In genomic region chr1:1435911-1436633, GRCh38 we compare ENCODE assay signal across 8 cellular contexts. TPM values are rescaled to one million over a fixed set of nuclear protein-coding genes. Genes with fewer than 3 reads are reported as not detected.
DNase-seq lines count a peak whose midpoint lies in the region; ATAC-seq, FAIRE-seq and TF ChIP-seq lines count a peak whose summit lies in the region.

No MANE protein-coding gene starts in this region.

- H3K4me1 ChIP-seq in Caco-2, result peaks cover 59% of the 10 kb centered on the region
- peaks cover 63 to 68% of the 10 kb centered on the region in 2 experiments for H3K4me1 ChIP-seq in trophoblast cell (ENCODE audit: control insufficient read depth in 1 of 2, insufficient read depth in 2 of 2, low read length in 2 of 2)

- H3K36me3 ChIP-seq in Caco-2 (ENCODE audit: control insufficient read depth, insufficient read depth, low read length), result no peaks in the 10 kb centered on the region
- H3K36me3 ChIP-seq in trophoblast cell (ENCODE audit: control insufficient read depth in 1 of 2, insufficient read depth in 2 of 2, low read length in 2 of 2), result peaks cover 20 to 23% of the 10 kb centered on the region in 2 experiments

- H2AK5ac ChIP-seq in trophoblast cell (ENCODE audit: low read length), result peak overlapping the region; percentile 6

- no peak overlapping the region for H4K12ac ChIP-seq in trophoblast cell (ENCODE audit: low read depth, low read length)

- H4K91ac ChIP-seq in trophoblast cell (ENCODE audit: low read depth, low read length), result peak overlapping the region; percentile 67

- H3K79me2 ChIP-seq in trophoblast cell (ENCODE audit: control insufficient read depth, insufficient read depth, low read length, poor library complexity), result peaks cover 35% of the 10 kb centered on the region

- CTCF ChIA-PET in Caco-2 (lab: Charles Lee), result no interaction called here
- CTCF ChIA-PET in T-cell (lab: Charles Lee), result no interaction called here

- peak overlapping the region; percentile 48 for H4K8ac ChIP-seq in trophoblast cell (ENCODE audit: low read depth, low read length)

- intact Hi-C loops in Caco-2 (cut with micrococcal nuclease; ENCODE audit: unreplicated experiment), result no loop called here

- H3K9me3 ChIP-seq in Caco-2 (no peaks in the 10 kb centered on the region), trophoblast cell (ENCODE audit: insufficient read depth, low read depth, low read length) (peaks cover 2% of the 10 kb centered on the region)

- H3K27ac Mint-ChIP-seq in Caco-2 (ENCODE audit: unreplicated experiment) (no peak overlapping the region), T-cell (no peak overlapping the region)

- no peak for DNase-seq in Caco-2
- no peak for DNase-seq in T-cell
- DNase-seq in frontal cortex (ENCODE audit: low spot score in 2 of 2), result peak; percentile 18 to 44
- DNase-seq in trophoblast cell, result peak; percentile 41 to 63
- DNase-seq in NCI-H748 treated with DMSO at 0.1 percent for 48 hours (lab: John Stamatoyannopoulos, UW), result no peak
- no peak for DNase-seq in activated gamma-delta T cell (lab: John Stamatoyannopoulos, UW)
- no peak for DNase-seq in RCC 7860 (ENCODE audit: low spot score)

- peak overlapping the region; percentile 7 for H3K27ac ChIP-seq in trophoblast cell (ENCODE audit: low read depth, low read length)

- H2BK5ac ChIP-seq in trophoblast cell (ENCODE audit: low read depth, low read length, poor library complexity), result no peak overlapping the region

- H3K27me3 ChIP-seq in Caco-2 (replicated peaks; ENCODE audit: control insufficient read depth, insufficient read depth, low read length) (no peaks in the 10 kb centered on the region), trophoblast cell (ENCODE audit: insufficient read depth, low read length) (no peaks in the 10 kb centered on the region)

- H3K4me1 Mint-ChIP-seq in Caco-2 (ENCODE audit: low read depth, unreplicated experiment) (no peaks in the 10 kb centered on the region), T-cell (peaks cover 0 to 14% (median 9%) of the 10 kb centered on the region in 3 donors)

- H3K4me3 ChIP-seq in Caco-2 (ENCODE audit: low read depth, low read length), result peak overlapping the region; percentile 70
- H3K4me3 ChIP-seq in trophoblast cell (ENCODE audit: low read depth, low read length), result peak overlapping the region; percentile 70

- H3K9me3 Mint-ChIP-seq in Caco-2 (ENCODE audit: unreplicated experiment), result no peaks in the 10 kb centered on the region
- H3K9me3 Mint-ChIP-seq in T-cell, result no peaks in the 10 kb centered on the region

- no peak overlapping the region for H3K23ac ChIP-seq in trophoblast cell (ENCODE audit: low read length)

- POLR2A ChIA-PET in Caco-2 (lab: Charles Lee) (interaction anchor here (0.6 kb wide), 1 partner anchor 37 kb away, joined by 4 read pairs; the partner anchor contains the start of gene CCNL2), T-cell (lab: Charles Lee) (no interaction called here)

- FAIRE-seq in frontal cortex (lab: Jason Lieb, UNC) (no peak), RCC 7860 (lab: Jason Lieb, UNC) (no peak)

- H3K4ac ChIP-seq in trophoblast cell (ENCODE audit: low read depth, low read length), result peak overlapping the region; percentile 85

- H3K27me3 Mint-ChIP-seq in Caco-2 (ENCODE audit: insufficient read depth, unreplicated experiment), result no peaks in the 10 kb centered on the region
- H3K27me3 Mint-ChIP-seq in T-cell, result peaks cover 4 to 40% of the 10 kb centered on the region in 2 donors

- BruUV-seq in Caco-2 (replicated peaks; lab: Mats Ljungman, UMichigan), result TSS peak; percentile 28

- H3K4me3 Mint-ChIP-seq in Caco-2 (ENCODE audit: unreplicated experiment) (peak overlapping the region; percentile 74), T-cell (peak overlapping the region in 2 of 3 donors; percentile 49 to 61)

- H3K18ac ChIP-seq in trophoblast cell (ENCODE audit: low read length), result peak overlapping the region; percentile 28

- peak overlapping the region; percentile 68 for H3K4me2 ChIP-seq in trophoblast cell (ENCODE audit: low read length)

- H2AFZ ChIP-seq in trophoblast cell (ENCODE audit: insufficient read depth, low read length, poor library complexity), result no peak overlapping the region

- ATAC-seq in T-cell (replicated peaks in 1 of 4) (peak in 2 of 4 experiments; percentile 18 to 30), HG03469 (IDR thresholded peaks at IDR 0.05; ENCODE audit: unreplicated experiment) (no peak)

- peak overlapping the region; percentile 67 for H3K9ac ChIP-seq in trophoblast cell (ENCODE audit: low read length)

- peak overlapping the region; percentile 23 for H3K14ac ChIP-seq in trophoblast cell (ENCODE audit: low read length)

- peak overlapping the region; percentile 10 for H2BK120ac ChIP-seq in trophoblast cell (ENCODE audit: insufficient read depth, low read length, poor library complexity)

- no CpG with 5 or more reads among the region's 40 CpGs for WGBS in trophoblast cell (ENCODE audit: extremely low coverage, insufficient coverage, insufficient read length)

- peaks cover 46% of the 10 kb centered on the region for H3K79me1 ChIP-seq in trophoblast cell (ENCODE audit: low read length)

- no peak for TF ChIP-seq CTCF in Caco-2 (IDR thresholded peaks at IDR 0.05; ENCODE audit: insufficient read depth in 1 of 2, low read depth in 1 of 2, low read length in 1 of 2, severe bottlenecking in 1 of 2, unreplicated experiment in 1 of 2)

- peaks cover 8% of the 10 kb centered on the region for H3K36me3 Mint-ChIP-seq in Caco-2 (ENCODE audit: insufficient read depth, unreplicated experiment)
- no peaks in the 10 kb centered on the region for H3K36me3 Mint-ChIP-seq in T-cell

- H2BK12ac ChIP-seq in trophoblast cell (ENCODE audit: low read length), result no peak overlapping the region

RNA-seq across cellular contexts. Expression of gene VWA1, which starts 0.6 kb away (rescaled TPM):
- total RNA-seq in Caco-2 (2022) (73.7 and 74.7 TPM in 2 replicates), T-cell (under 1 TPM in 3 of 5 donors, not detected in 2; 0.15 to 0.54 (median 0.26) TPM), frontal cortex (2.9 TPM)
- polyA plus RNA-seq in trophoblast cell (2013), result 66.1 and 71.8 TPM in 2 replicates

RNA-seq across cellular contexts. Expression of gene ATAD3C, which starts 13.4 kb away (rescaled TPM):
- total RNA-seq in Caco-2 (2022) (0.84 and 0.95 TPM in 2 replicates), T-cell (1 to 10 TPM in 3 of 5 donors, under 1 TPM in 2; 0.59 to 3.1 (median 1.4) TPM), frontal cortex (not detected)
- 5.2 and 6.0 TPM in 2 replicates for polyA plus RNA-seq in trophoblast cell (2013)

RNA-seq across cellular contexts. Expression of gene ANKRD65, which starts 15.0 kb away (rescaled TPM):
- total RNA-seq in Caco-2 (2022) (1.6 and 3.2 TPM in 2 replicates), T-cell (under 1 TPM in 1 of 5 donors, not detected in 4; 0.20 TPM), frontal cortex (1.2 TPM)
- polyA plus RNA-seq in trophoblast cell (2013), result 3.1 and 3.5 TPM in 2 replicates

RNA-seq across cellular contexts. Expression of gene MRPL20, which starts 29.0 kb away (rescaled TPM):
- 109 and 110 TPM in 2 replicates for total RNA-seq in Caco-2 (2022)
- total RNA-seq in T-cell, result 100 to 1,000 TPM; 106 to 123 (median 114) TPM
- 54.6 TPM for total RNA-seq in frontal cortex
- polyA plus RNA-seq in trophoblast cell (2013), result 147 and 153 TPM in 2 replicates

RNA-seq across cellular contexts. Expression of gene ATAD3B, which starts 35.5 kb away (rescaled TPM):
- total RNA-seq in Caco-2 (2022) (48.1 and 54.7 TPM in 2 replicates), T-cell (10 to 100 TPM; 52.1 to 69.3 (median 57.2) TPM), frontal cortex (10.6 TPM)
- 23.5 and 23.7 TPM in 2 replicates for polyA plus RNA-seq in trophoblast cell (2013)

Comparison
In these comparisons a context has a peak if more than half of its experiments do, and no peak if none do; other contexts are left out.
1. DNase-seq: peak in frontal cortex (2 of 2) and trophoblast cell (2 of 2); none in Caco-2 (0 of 2), T-cell (0 of 34), NCI-H748 treated with DMSO at 0.1 percent for 48 hours (single experiment), activated gamma-delta T cell (single experiment) and RCC 7860 (single experiment).
2. RNA of gene VWA1, which starts 0.6 kb away (total RNA-seq): 73.7 to 74.7 TPM in Caco-2; 2.9 TPM in frontal cortex (single experiment) and 0.15 to 0.54 TPM in T-cell; every median in the first group is over 10 times any median in the second.